ENCODE assay signal across 12 cellular contexts in genomic region chr10:130341325-130341724, GRCh38.
DNase-seq lines count a peak whose midpoint lies in the region; ATAC-seq and TF ChIP-seq lines count a peak whose summit lies in the region.
"Had no signal": no experiment of that assay in that cellular context is flagged by ENCODE, and none has a peak within 500 bp of the region (broad histone marks: within the 10 kb centered on the region; RNA-seq: fewer than 3 reads in every experiment).

No MANE protein-coding gene starts in this region.

- peaks cover 0 to 3% of the 10 kb centered on the region in 2 experiments; a peak in 1 of 5 replicates for H3K9me3 Mint-ChIP-seq in H9
- H3K9me3 Mint-ChIP-seq in CD8-positive, alpha-beta T cell = no peaks in the 10 kb centered on the region

- H3K23ac ChIP-seq in H9 (ENCODE audit: insufficient read length, low read depth, low read length) (no peak overlapping the region), mesendoderm (ENCODE audit: low read length) (no peak overlapping the region)

- H3K4me1 ChIP-seq in H9 (ENCODE audit: insufficient read depth, low read length) = no peaks in the 10 kb centered on the region
- no peaks in the 10 kb centered on the region for H3K4me1 ChIP-seq in mesendoderm (ENCODE audit: control insufficient read depth, low read depth, low read length)
- H3K4me1 ChIP-seq in CD8-positive, alpha-beta T cell (ENCODE audit: insufficient read depth, low read length) = no peaks in the 10 kb centered on the region
- H3K4me1 ChIP-seq: esophagus muscularis mucosa had no signal

- H4K5ac ChIP-seq in H9 (ENCODE audit: insufficient read length, low read depth, low read length) (no peak overlapping the region), mesendoderm (ENCODE audit: low read length) (no peak overlapping the region)

- ATAC-seq in GM21526 (IDR thresholded peaks at IDR 0.05; ENCODE audit: low FRiP score, unreplicated experiment) = no peak
- no peak for ATAC-seq in CD8-positive, alpha-beta T cell

- H4K8ac ChIP-seq in H9 (replicated peaks; ENCODE audit: insufficient read length, low read depth, low read length) (no peak overlapping the region), mesendoderm (ENCODE audit: low read depth, low read length) (no peak overlapping the region)

- CTCF ChIA-PET in CD8-positive, alpha-beta T cell (lab: Charles Lee) = no interaction called here

- H2BK5ac ChIP-seq in H9 (ENCODE audit: insufficient read length, low read length) (no peak overlapping the region), mesendoderm (ENCODE audit: low read length) (no peak overlapping the region)

- no peak overlapping the region for H3T11ph ChIP-seq in H9 (ENCODE audit: low read length)

- no peak overlapping the region for H2BK20ac ChIP-seq in H9 (ENCODE audit: low read depth, low read length, poor library complexity, severe bottlenecking)

- no peak overlapping the region for H2AFZ ChIP-seq in H9 (ENCODE audit: low read length)

- no peak overlapping the region for H3K56ac ChIP-seq in H9 (ENCODE audit: insufficient read length, low read depth, low read length)
- H3K56ac ChIP-seq in mesendoderm (ENCODE audit: low read length) = no peak overlapping the region

- no peak overlapping the region for H2BK12ac ChIP-seq in H9 (ENCODE audit: insufficient read length, low read depth, low read length)

- H3K27ac ChIP-seq in H9 (ENCODE audit: insufficient read length, low read depth, low read length) (no peak overlapping the region), WERI-Rb-1 (no peak overlapping the region), mesendoderm (ENCODE audit: low read depth, low read length) (no peak overlapping the region)
- H3K27ac ChIP-seq in CD8-positive, alpha-beta T cell (ENCODE audit: low read depth, low read length) = no peak overlapping the region
- H3K27ac ChIP-seq: esophagus muscularis mucosa had no signal

- H3K79me2 ChIP-seq in H9 (ENCODE audit: insufficient read depth, low read length) = no peaks in the 10 kb centered on the region
- H3K79me2 ChIP-seq in mesendoderm (ENCODE audit: control insufficient read depth, insufficient read depth, low read length) = no peaks in the 10 kb centered on the region

- H3K36me3 Mint-ChIP-seq in H9 (ENCODE audit: insufficient read depth in 1 of 3, low read depth in 3 of 3) = no peaks in the 10 kb centered on the region
- H3K36me3 Mint-ChIP-seq in CD8-positive, alpha-beta T cell = no peaks in the 10 kb centered on the region

- H3K27ac Mint-ChIP-seq in H9 = no peak overlapping the region
- H3K27ac Mint-ChIP-seq in CD8-positive, alpha-beta T cell = no peak overlapping the region

- H3K4me2 ChIP-seq in H9 (ENCODE audit: insufficient read depth, insufficient read length, low read length) (no peak overlapping the region), mesendoderm (ENCODE audit: low read length) (no peak overlapping the region)

- TF ChIP-seq CTCF in H9 (conservative IDR thresholded peaks at IDR 0.05) = peak; percentile 91
- TF ChIP-seq CTCF in WERI-Rb-1 (IDR thresholded peaks at IDR 0.05; ENCODE audit: low read depth, low read length) = peak; percentile 92
- TF ChIP-seq CTCF in CD8-positive, alpha-beta T cell (IDR thresholded peaks at IDR 0.05) = no peak

- H3K27me3 ChIP-seq in H9 (ENCODE audit: insufficient read depth, low read length) (no peaks in the 10 kb centered on the region), WERI-Rb-1 (ENCODE audit: insufficient read depth, low read depth, severe bottlenecking) (no peaks in the 10 kb centered on the region), mesendoderm (ENCODE audit: insufficient read depth, low read length, poor library complexity) (no peaks in the 10 kb centered on the region)
- no peaks in the 10 kb centered on the region for H3K27me3 ChIP-seq in CD8-positive, alpha-beta T cell (ENCODE audit: insufficient read depth, low read length)
- H3K27me3 ChIP-seq: esophagus muscularis mucosa had no signal

- H3K36me3 ChIP-seq in WERI-Rb-1 (no peaks in the 10 kb centered on the region), mesendoderm (ENCODE audit: control insufficient read depth, insufficient read depth, low read length) (no peaks in the 10 kb centered on the region)
- H3K36me3 ChIP-seq in CD8-positive, alpha-beta T cell (ENCODE audit: insufficient read depth, low read length) = no peaks in the 10 kb centered on the region
- H3K36me3 ChIP-seq: esophagus muscularis mucosa had no signal

- H3K4ac ChIP-seq in H9 (ENCODE audit: low read depth, low read length) = no peak overlapping the region
- H3K4ac ChIP-seq in mesendoderm (ENCODE audit: low read depth, low read length) = no peak overlapping the region

- no peak overlapping the region for H2AK5ac ChIP-seq in H9 (ENCODE audit: insufficient read length, low read length)
- no peak overlapping the region for H2AK5ac ChIP-seq in mesendoderm (ENCODE audit: low read length)

- no peak overlapping the region for H2BK15ac ChIP-seq in H9 (ENCODE audit: low read depth, low read length)
- H2BK15ac ChIP-seq in mesendoderm (replicated peaks; ENCODE audit: low read depth) = no peak overlapping the region

- peaks cover 2 to 4% of the 10 kb centered on the region in 2 experiments; a peak in 1 of 4 replicates for H3K4me1 Mint-ChIP-seq in H9
- no peaks in the 10 kb centered on the region for H3K4me1 Mint-ChIP-seq in CD8-positive, alpha-beta T cell (ENCODE audit: low read depth)

- peaks cover 13% of the 10 kb centered on the region for H3K27me3 Mint-ChIP-seq in H9 (ENCODE audit: low read depth)
- peaks cover 3% of the 10 kb centered on the region for H3K27me3 Mint-ChIP-seq in CD8-positive, alpha-beta T cell (ENCODE audit: low read depth)

- H3K4me3 Mint-ChIP-seq in H9 = no peak overlapping the region
- no peak overlapping the region for H3K4me3 Mint-ChIP-seq in CD8-positive, alpha-beta T cell

- H3K79me1 ChIP-seq in H9 (ENCODE audit: insufficient read depth, low read depth, low read length, poor library complexity, severe bottlenecking) (no peaks in the 10 kb centered on the region), mesendoderm (ENCODE audit: low read length) (no peaks in the 10 kb centered on the region)

- no CpG with 5 or more reads among the region's 6 CpGs for WGBS in H9 (ENCODE audit: extremely low coverage, insufficient read length, low lambda C conversion rate)
- WGBS in mesendoderm (ENCODE audit: extremely low coverage, insufficient coverage, low lambda C conversion rate) = no CpG with 5 or more reads among the region's 6 CpGs

- no peaks in the 10 kb centered on the region for H3K9me3 ChIP-seq in H9 (ENCODE audit: control insufficient read depth, low read depth, low read length)
- H3K9me3 ChIP-seq in WERI-Rb-1 (ENCODE audit: severe bottlenecking) = no peaks in the 10 kb centered on the region
- H3K9me3 ChIP-seq in CD8-positive, alpha-beta T cell (ENCODE audit: low read length) = no peaks in the 10 kb centered on the region
- H3K9me3 ChIP-seq: esophagus muscularis mucosa had no signal

- no peak overlapping the region for H3K18ac ChIP-seq in H9 (ENCODE audit: insufficient read length, low read depth, low read length)
- H3K18ac ChIP-seq in mesendoderm (ENCODE audit: low read length) = no peak overlapping the region

- no peak overlapping the region for H3K4me3 ChIP-seq in WERI-Rb-1 (ENCODE audit: low read depth, low read length)
- no peak overlapping the region for H3K4me3 ChIP-seq in mesendoderm (ENCODE audit: low read length)
- H3K4me3 ChIP-seq in CD8-positive, alpha-beta T cell (ENCODE audit: low read depth, low read length) = no peak overlapping the region
- H3K4me3 ChIP-seq: esophagus muscularis mucosa, lung had no signal

- DNase-seq in DMS 273 (lab: John Stamatoyannopoulos, UW; ENCODE audit: unreplicated experiment) (peak; percentile 43), DMS 273 treated with DMSO at 0.1 percent for 48 hours (lab: John Stamatoyannopoulos, UW) (no peak), H9 (peak; percentile 71), WERI-Rb-1 (peak; percentile 76), mesendoderm (peak; percentile 51), 8988T (no peak)
- DNase-seq in CD8-positive, alpha-beta T cell = no peak
- DNase-seq: amniotic stem cell, NCI-H446 treated with DMSO at 0.1 percent for 48 hours had no signal

- POLR2A ChIA-PET in CD8-positive, alpha-beta T cell (lab: Charles Lee) = no interaction called here

- H4K91ac ChIP-seq in H9 (ENCODE audit: insufficient read length, low read depth, low read length) = no peak overlapping the region

- H2BK120ac ChIP-seq in H9 (ENCODE audit: low read depth, low read length, poor library complexity, severe bottlenecking) (no peak overlapping the region), mesendoderm (ENCODE audit: low read depth, low read length) (no peak overlapping the region)

- H3K9ac ChIP-seq in H9 (ENCODE audit: extremely low read depth, insufficient read length, low read length) (no peak overlapping the region), mesendoderm (ENCODE audit: low read length) (no peak overlapping the region)

- no peaks in the 10 kb centered on the region for H4K20me1 ChIP-seq in H9 (ENCODE audit: control insufficient read depth, insufficient read depth, insufficient read length)

- H3K14ac ChIP-seq in H9 (ENCODE audit: insufficient read depth, low read length) = no peak overlapping the region

- intact Hi-C loops in CD8-positive, alpha-beta T cell (cut with DNase I, micrococcal nuclease) = no loop called here

- no peaks in the 10 kb centered on the region for H3K23me2 ChIP-seq in H9 (ENCODE audit: insufficient read length, low read depth, low read length, poor library complexity, severe bottlenecking)

Comparison
In these comparisons a context has a peak if more than half of its experiments do, and no peak if none do; other contexts are left out.
1. DNase-seq: peak in DMS 273 (single experiment), H9 (single experiment), WERI-Rb-1 (single experiment) and mesendoderm (single experiment); none in DMS 273 treated with DMSO at 0.1 percent for 48 hours (single experiment), 8988T (single experiment) and CD8-positive, alpha-beta T cell (0 of 7).